Comparison of ENCODE assay signal across 15 cellular contexts in genomic region chr6:98747246-98747645, GRCh38.
"Had no signal": no experiment of that assay in that cellular context is flagged by ENCODE, and none has a peak within 500 bp of the region (broad histone marks: within the 10 kb centered on the region; RNA-seq: fewer than 3 reads in every experiment).

No MANE protein-coding gene starts in this region.

- H3K4me1 Mint-ChIP-seq: naive thymus-derived CD4-positive, alpha-beta T cell had no signal

- ATAC-seq: heart right ventricle; naive thymus-derived CD4-positive, alpha-beta T cell; psoas muscle; right lobe of liver had no signal

- H3K36me3 Mint-ChIP-seq: naive thymus-derived CD4-positive, alpha-beta T cell had no signal

- H2AFZ ChIP-seq: parathyroid adenoma had no signal

- H3K4me3 ChIP-seq: heart right ventricle, psoas muscle, right lobe of liver, skin epidermis had no signal

- H3K27ac Mint-ChIP-seq: dendritic cell treated with granulocyte-macrophage colony-stimulating factor and Interleukin-4, amounts not matched to agents 40 ng/mL and 50 ng/mL, for 4 days; naive thymus-derived CD4-positive, alpha-beta T cell had no signal

- H3K9me3 ChIP-seq: psoas muscle had no signal

- H3K36me3 ChIP-seq: heart right ventricle, right lobe of liver had no signal

- H3K27me3 ChIP-seq: heart right ventricle, right lobe of liver had no signal

- H3K9me3 Mint-ChIP-seq: dendritic cell treated with granulocyte-macrophage colony-stimulating factor and Interleukin-4, amounts not matched to agents 40 ng/mL and 50 ng/mL, for 4 days had no signal

- FAIRE-seq: frontal cortex, islet of Langerhans had no signal

- H3K9ac ChIP-seq: parathyroid adenoma had no signal

- H3K27ac ChIP-seq: heart right ventricle, parathyroid adenoma, psoas muscle, right lobe of liver, skin epidermis had no signal

- H3K79me2 ChIP-seq: parathyroid adenoma had no signal

- H3K27me3 Mint-ChIP-seq: dendritic cell treated with granulocyte-macrophage colony-stimulating factor and Interleukin-4, amounts not matched to agents 40 ng/mL and 50 ng/mL, for 4 days had no signal

- H3K4me3 Mint-ChIP-seq: dendritic cell treated with granulocyte-macrophage colony-stimulating factor and Interleukin-4, amounts not matched to agents 40 ng/mL and 50 ng/mL, for 4 days; naive thymus-derived CD4-positive, alpha-beta T cell had no signal

- H3K4me1 ChIP-seq: heart right ventricle, parathyroid adenoma, psoas muscle, right lobe of liver had no signal

- DNase-seq: erythroblast; heart right ventricle; hypothalamus; kidney glomerular epithelial cell; naive thymus-derived CD4-positive, alpha-beta T cell; psoas muscle; retina; right lobe of liver; stimulated activated CD4-positive, alpha-beta T cell treated with anti-CD3 and anti-CD28 coated beads, Interleukin-12 subunit alpha, Interleukin-12 subunit beta, amount 100 ng/mL, for 4 hours; stimulated activated naive CD4-positive, alpha-beta T cell treated with Interleukin-2 at 50 U/mL for 16 hours had no signal
